In the genomic region with DNA sequence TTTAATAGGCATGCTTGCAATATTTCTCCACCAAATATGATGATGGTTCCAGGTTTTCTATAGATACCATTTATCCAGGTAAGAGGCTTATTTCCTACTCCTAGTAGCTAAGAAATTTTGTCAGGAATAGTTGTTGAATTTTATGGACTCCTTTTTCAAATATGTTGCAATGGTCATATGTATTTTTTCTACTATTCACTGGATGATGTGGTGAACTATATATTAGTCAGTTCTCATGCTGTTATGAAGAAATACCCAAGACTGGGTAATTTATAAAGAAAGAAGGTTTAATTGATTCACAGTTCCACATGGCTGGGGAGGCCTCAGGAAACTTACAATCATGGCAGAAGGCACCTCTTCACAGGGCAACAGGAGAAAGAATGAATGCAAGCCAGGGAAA, we compare ENCODE assay signal across 1 cellular context.
TF ChIP-seq lines count a peak whose summit lies in the region.

No MANE protein-coding gene starts in this region.

TF ChIP-seq in SK-N-SH treated with all-trans-retinoic acid at 6 μM for 48 hours, 23 proteins besides CTCF, POLR2A, EP300 and RAD21 (continued from another document):
- TF ChIP-seq, protein P1, sequence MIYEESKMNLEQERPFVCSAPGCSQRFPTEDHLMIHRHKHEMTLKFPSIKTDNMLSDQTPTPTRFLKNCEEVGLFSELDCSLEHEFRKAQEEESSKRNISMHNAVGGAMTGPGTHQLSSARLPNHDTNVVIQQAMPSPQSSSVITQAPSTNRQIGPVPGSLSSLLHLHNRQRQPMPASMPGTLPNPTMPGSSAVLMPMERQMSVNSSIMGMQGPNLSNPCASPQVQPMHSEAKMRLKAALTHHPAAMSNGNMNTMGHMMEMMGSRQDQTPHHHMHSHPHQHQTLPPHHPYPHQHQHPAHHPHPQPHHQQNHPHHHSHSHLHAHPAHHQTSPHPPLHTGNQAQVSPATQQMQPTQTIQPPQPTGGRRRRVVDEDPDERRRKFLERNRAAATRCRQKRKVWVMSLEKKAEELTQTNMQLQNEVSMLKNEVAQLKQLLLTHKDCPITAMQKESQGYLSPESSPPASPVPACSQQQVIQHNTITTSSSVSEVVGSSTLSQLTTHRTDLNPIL (CRISPR knock-in tag; IDR thresholded peaks at IDR 0.05; ENCODE audit: low read depth), result no peak
